In the genomic region with DNA sequence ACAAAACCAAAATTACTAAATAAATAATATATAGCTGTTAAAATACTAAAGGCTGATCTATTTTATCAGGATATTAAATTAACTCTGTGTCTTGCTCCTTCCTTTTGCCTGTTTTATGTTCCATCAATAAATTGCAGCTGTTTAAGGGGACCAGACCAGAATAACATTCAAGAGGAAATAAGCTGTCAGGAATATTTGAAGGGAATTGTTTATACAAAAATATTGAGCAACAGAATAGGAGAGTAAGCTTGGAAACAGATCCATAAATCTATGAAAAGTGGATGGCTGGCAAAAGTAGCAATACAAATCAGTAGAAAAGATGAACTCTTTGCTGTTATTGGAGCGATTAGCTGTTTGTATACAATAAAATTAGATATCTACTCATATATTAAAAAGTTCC, we compare ENCODE assay signal across 23 cellular contexts. TPM values are rescaled to one million over a fixed set of nuclear protein-coding genes. Genes with fewer than 3 reads are reported as not detected.
A peak's percentile ranks its signal among the peaks of the same experiment; 100 is the strongest.
DNase-seq lines count a peak whose midpoint lies in the region; ATAC-seq and TF ChIP-seq lines count a peak whose summit lies in the region.
"Had no signal": no experiment of that assay in that cellular context is flagged by ENCODE, and none has a peak within 500 bp of the region (broad histone marks: within the 10 kb centered on the region; RNA-seq: fewer than 3 reads in every experiment).

No MANE protein-coding gene starts in this region.

- H3K36me3 Mint-ChIP-seq in activated naive CD4-positive, alpha-beta T cell treated with anti-CD3 and anti-CD28 coated beads, Interleukin-2, amount 10 ng/mL, durations not matched to agents 7 days and 5 days: peaks cover 20% of the 10 kb centered on the region
- H3K36me3 Mint-ChIP-seq: naive B cell had no signal

- H3K9me3 ChIP-seq in HUES48 (ENCODE audit: control insufficient read depth, insufficient read depth, low read length) (0 out of 2 replicates have a peak, but pooled peaks cover 3% of the 10 kb centered on the region), breast epithelium (no peaks in the 10 kb centered on the region), suprapubic skin (no peaks in the 10 kb centered on the region)
- H3K9me3 ChIP-seq: adrenal gland, sigmoid colon, stomach had no signal

- no peak overlapping the region for H3K9ac ChIP-seq in HUES48 (ENCODE audit: low read depth, low read length)
- H3K9ac ChIP-seq: parathyroid adenoma had no signal

- peaks cover 4% of the 10 kb centered on the region for H3K4me1 Mint-ChIP-seq in activated naive CD4-positive, alpha-beta T cell treated with anti-CD3 and anti-CD28 coated beads, Interleukin-2, amount 10 ng/mL, durations not matched to agents 7 days and 5 days
- H3K4me1 Mint-ChIP-seq: central memory CD8-positive, alpha-beta T cell; immature natural killer cell; naive B cell had no signal

- H3K27me3 Mint-ChIP-seq in activated naive CD4-positive, alpha-beta T cell treated with anti-CD3 and anti-CD28 coated beads, Interleukin-2, amount 10 ng/mL, durations not matched to agents 7 days and 5 days: no peaks in the 10 kb centered on the region
- H3K27me3 Mint-ChIP-seq: central memory CD8-positive, alpha-beta T cell; naive B cell had no signal

- no peak overlapping the region for H3K4me3 Mint-ChIP-seq in activated naive CD4-positive, alpha-beta T cell treated with anti-CD3 and anti-CD28 coated beads, Interleukin-2, amount 10 ng/mL, durations not matched to agents 7 days and 5 days
- H3K4me3 Mint-ChIP-seq: central memory CD8-positive, alpha-beta T cell; immature natural killer cell; naive B cell had no signal

- intact Hi-C loops in breast epithelium (cut with DNase I; ENCODE audit: low total_unique reads): no loop called here

- H3K4me1 ChIP-seq in HUES48 (ENCODE audit: control insufficient read depth, insufficient read depth, low read length) (peaks cover 49% of the 10 kb centered on the region), breast epithelium (peaks cover 0 to 3% of the 10 kb centered on the region in 2 donors), suprapubic skin (peaks cover 31% of the 10 kb centered on the region)
- H3K4me1 ChIP-seq: parathyroid adenoma had no signal

- no peak for TF ChIP-seq POLR2A in breast epithelium (IDR thresholded peaks at IDR 0.05)
- no peak for TF ChIP-seq POLR2A in suprapubic skin (IDR thresholded peaks at IDR 0.05)

- no peak overlapping the region for H3K4me3 ChIP-seq in HUES48 (ENCODE audit: low read depth, low read length)
- no peak overlapping the region for H3K4me3 ChIP-seq in breast epithelium
- no peak overlapping the region for H3K4me3 ChIP-seq in fibroblast of villous mesenchyme (ENCODE audit: low read depth, low read length)
- no peak overlapping the region for H3K4me3 ChIP-seq in suprapubic skin
- H3K4me3 ChIP-seq: adrenal gland, lung, sigmoid colon, stomach had no signal

- no peak for TF ChIP-seq EP300 in suprapubic skin (IDR thresholded peaks at IDR 0.05)

- no peak overlapping the region for H3K27ac Mint-ChIP-seq in activated naive CD4-positive, alpha-beta T cell treated with anti-CD3 and anti-CD28 coated beads, Interleukin-2, amount 10 ng/mL, durations not matched to agents 7 days and 5 days
- H3K27ac Mint-ChIP-seq: immature natural killer cell, naive B cell had no signal

- TF ChIP-seq CTCF in breast epithelium (IDR thresholded peaks at IDR 0.05) (no peak), fibroblast of villous mesenchyme (IDR thresholded peaks at IDR 0.05; ENCODE audit: insufficient read depth, low read depth, low read length) (no peak), suprapubic skin (IDR thresholded peaks at IDR 0.05) (no peak)

- no peak for ATAC-seq in HG02870 (IDR thresholded peaks at IDR 0.05; ENCODE audit: unreplicated experiment)
- ATAC-seq: activated CD4-positive, CD25-positive, alpha-beta regulatory T cell treated with anti-CD3 and anti-CD28 coated beads, Interleukin-2, amount 50 U/mL, for 24 hours had no signal

- H3K27me3 ChIP-seq in HUES48 (ENCODE audit: control insufficient read depth, insufficient read depth, low read length): no peaks in the 10 kb centered on the region
- H3K27me3 ChIP-seq in breast epithelium: no peaks in the 10 kb centered on the region
- no peaks in the 10 kb centered on the region for H3K27me3 ChIP-seq in suprapubic skin
- H3K27me3 ChIP-seq: adrenal gland, sigmoid colon, stomach had no signal

- no peaks in the 10 kb centered on the region for H3K9me3 Mint-ChIP-seq in activated naive CD4-positive, alpha-beta T cell treated with anti-CD3 and anti-CD28 coated beads, Interleukin-2, amount 10 ng/mL, durations not matched to agents 7 days and 5 days
- H3K9me3 Mint-ChIP-seq: central memory CD8-positive, alpha-beta T cell; immature natural killer cell had no signal

- H3K36me3 ChIP-seq in HUES48 (ENCODE audit: control insufficient read depth, insufficient read depth, low read length): no peaks in the 10 kb centered on the region
- no peaks in the 10 kb centered on the region for H3K36me3 ChIP-seq in breast epithelium
- no peaks in the 10 kb centered on the region for H3K36me3 ChIP-seq in suprapubic skin
- H3K36me3 ChIP-seq: adrenal gland, sigmoid colon, stomach had no signal

- CTCF ChIA-PET in activated naive CD4-positive, alpha-beta T cell treated with anti-CD3 and anti-CD28 coated beads, Interleukin-2, amount 10 ng/mL, durations not matched to agents 7 days and 5 days (lab: Charles Lee): interaction anchor here (0.6 kb wide), 1 partner anchor 24 kb away, joined by 5 read pairs; no protein-coding TSS in a partner anchor

- DNase-seq in breast epithelium (ENCODE audit: low spot score in 2 of 2): no peak
- DNase-seq in fibroblast of villous mesenchyme (ENCODE audit: low read depth): peak; percentile 61
- no peak for DNase-seq in suprapubic skin (ENCODE audit: low spot score in 2 of 2)
- DNase-seq in ecto neural progenitor cell (ENCODE audit: low spot score): no peak
- no peak for DNase-seq in activated naive CD4-positive, alpha-beta T cell treated with anti-CD3 and anti-CD28 coated beads, Interleukin-2, amount 10 ng/mL, durations not matched to agents 7 days and 5 days
- DNase-seq: adrenal gland; AML-193; COR-L47; glutamatergic neuron; immature natural killer cell; KBM-7; naive B cell; NCI-H1048; NCI-H526; sigmoid colon; stimulated activated CD4-positive, alpha-beta T cell treated with anti-CD3 and anti-CD28 coated beads, Interleukin-2, amount 100 ng/mL, for 48 hours; stomach had no signal

- WGBS in suprapubic skin: 84% methylated on average over 1 of the region's 1 CpG

- H3K27ac ChIP-seq in HUES48 (ENCODE audit: low read depth, low read length) (peak overlapping the region; percentile 95), breast epithelium (peak overlapping the region; percentile 39 to 68), suprapubic skin (peak overlapping the region; percentile 74)
- H3K27ac ChIP-seq: parathyroid adenoma had no signal

RNA-seq across cellular contexts. Expression of gene PLSCR2, which starts 36.1 kb away (rescaled TPM):
- total RNA-seq in breast epithelium (1 to 10 TPM in 1 of 3 donors, under 1 TPM in 1, not detected in 1; 0.73 to 2.0 TPM), fibroblast of villous mesenchyme (0.43 TPM in 1 of 2 replicates, not detected in the other), suprapubic skin (not detected)
- total RNA-seq: lung, sigmoid colon had no signal

RNA-seq across cellular contexts. Expression of gene PLSCR1, which starts 38.9 kb away (rescaled TPM):
- total RNA-seq in breast epithelium (100 to 1,000 TPM in 2 of 3 donors, 10 to 100 TPM in 1; 81.8 to 149 (median 148) TPM), fibroblast of villous mesenchyme (32.2 and 34.5 TPM in 2 replicates), suprapubic skin (10 to 100 TPM; 16.6 to 42.0 (median 23.9) TPM)
